In genomic region chr4:1869530-1870327, GRCh38 we compare ENCODE assay signal across 8 cellular contexts. TPM values are rescaled to one million over a fixed set of nuclear protein-coding genes. Genes with fewer than 3 reads are reported as not detected.
DNase-seq lines count a peak whose midpoint lies in the region; ATAC-seq and TF ChIP-seq lines count a peak whose summit lies in the region.

No MANE protein-coding gene starts in this region.

- H3K9ac ChIP-seq in parathyroid adenoma: no peak overlapping the region

- TF ChIP-seq CTCF in CD14-positive monocyte (IDR thresholded peaks at IDR 0.05): no peak
- no peak for TF ChIP-seq CTCF in epithelial cell of esophagus (IDR thresholded peaks at IDR 0.05; ENCODE audit: insufficient read depth, low read depth, low read length, missing control alignments)
- no peak for TF ChIP-seq CTCF in parathyroid adenoma (IDR thresholded peaks at IDR 0.05)

- H3K4me1 Mint-ChIP-seq in CD14-positive monocyte: peaks cover 27% of the 10 kb centered on the region

- H3K9me3 ChIP-seq in parathyroid adenoma (ENCODE audit: control insufficient read depth, low read length): no peaks in the 10 kb centered on the region

- peak overlapping the region; percentile 87 for H3K4me3 Mint-ChIP-seq in CD14-positive monocyte

- intact Hi-C loops in CD14-positive monocyte (cut with micrococcal nuclease): loop anchor here (2.0 to 10.0 kb wide), 4 partner anchors 13 to 622 kb away; partner anchors contain the start of genes CTBP1 (in 2 of the 2), FAM53A (in 1 of the 2), LETM1 (in 1 of the 2) and NELFA (in 1 of the 2)

- DNase-seq in CD14-positive monocyte (ENCODE audit: low spot score) (no peak), NCI-H2196 (lab: John Stamatoyannopoulos, UW; ENCODE audit: unreplicated experiment) (peak; percentile 48), epithelial cell of esophagus (ENCODE audit: low read depth) (no peak), AG08396 (ENCODE audit: low spot score) (no peak), 8988T (no peak), CD1c-positive myeloid dendritic cell (ENCODE audit: extremely low spot score) (no peak)

- H3K36me3 ChIP-seq in parathyroid adenoma (ENCODE audit: control insufficient read depth, insufficient read depth, low read length): no peaks in the 10 kb centered on the region

- no peaks in the 10 kb centered on the region for H3K36me3 Mint-ChIP-seq in CD14-positive monocyte

- peak overlapping the region; percentile 56 for H3K4me3 ChIP-seq in epithelial cell of esophagus (ENCODE audit: low read length)
- peak overlapping the region; percentile 71 for H3K4me3 ChIP-seq in parathyroid adenoma (ENCODE audit: low read depth, low read length)

- peak; percentile 4 for ATAC-seq in GM21447 (IDR thresholded peaks at IDR 0.05; ENCODE audit: unreplicated experiment)

- H3K27ac Mint-ChIP-seq in CD14-positive monocyte: peak overlapping the region; percentile 67 to 93 (median 87)

- no peaks in the 10 kb centered on the region for H3K4me1 ChIP-seq in parathyroid adenoma

- peaks cover 17% of the 10 kb centered on the region for H3K79me2 ChIP-seq in parathyroid adenoma

- peaks cover 7 to 14% (median 7%) of the 10 kb centered on the region in 3 donors for H3K27me3 Mint-ChIP-seq in CD14-positive monocyte (ENCODE audit: low read depth in 3 of 3)

- peaks cover 0 to 1% (median 0%) of the 10 kb centered on the region in 7 donors for H3K9me3 Mint-ChIP-seq in CD14-positive monocyte

- no peaks in the 10 kb centered on the region for H3K27me3 ChIP-seq in parathyroid adenoma (ENCODE audit: control insufficient read depth, insufficient read depth, low read length)

- peak overlapping the region; percentile 91 for H3K4me2 ChIP-seq in parathyroid adenoma (ENCODE audit: low read length)

- peak overlapping the region; percentile 94 for H2AFZ ChIP-seq in parathyroid adenoma

- H3K27ac ChIP-seq in parathyroid adenoma: peak overlapping the region; percentile 88

RNA-seq across cellular contexts. Expression of gene NSD2, which starts 1.5 kb away (rescaled TPM):
- polyA plus RNA-seq in CD14-positive monocyte: 1 to 10 TPM; 1.9 to 2.3 TPM

RNA-seq across cellular contexts. Expression of gene LETM1, which starts 13.8 kb away (rescaled TPM):
- 1 to 10 TPM; 6.2 to 9.0 TPM for polyA plus RNA-seq in CD14-positive monocyte
